Comparison of ENCODE assay signal across 12 cellular contexts in the genomic region with DNA sequence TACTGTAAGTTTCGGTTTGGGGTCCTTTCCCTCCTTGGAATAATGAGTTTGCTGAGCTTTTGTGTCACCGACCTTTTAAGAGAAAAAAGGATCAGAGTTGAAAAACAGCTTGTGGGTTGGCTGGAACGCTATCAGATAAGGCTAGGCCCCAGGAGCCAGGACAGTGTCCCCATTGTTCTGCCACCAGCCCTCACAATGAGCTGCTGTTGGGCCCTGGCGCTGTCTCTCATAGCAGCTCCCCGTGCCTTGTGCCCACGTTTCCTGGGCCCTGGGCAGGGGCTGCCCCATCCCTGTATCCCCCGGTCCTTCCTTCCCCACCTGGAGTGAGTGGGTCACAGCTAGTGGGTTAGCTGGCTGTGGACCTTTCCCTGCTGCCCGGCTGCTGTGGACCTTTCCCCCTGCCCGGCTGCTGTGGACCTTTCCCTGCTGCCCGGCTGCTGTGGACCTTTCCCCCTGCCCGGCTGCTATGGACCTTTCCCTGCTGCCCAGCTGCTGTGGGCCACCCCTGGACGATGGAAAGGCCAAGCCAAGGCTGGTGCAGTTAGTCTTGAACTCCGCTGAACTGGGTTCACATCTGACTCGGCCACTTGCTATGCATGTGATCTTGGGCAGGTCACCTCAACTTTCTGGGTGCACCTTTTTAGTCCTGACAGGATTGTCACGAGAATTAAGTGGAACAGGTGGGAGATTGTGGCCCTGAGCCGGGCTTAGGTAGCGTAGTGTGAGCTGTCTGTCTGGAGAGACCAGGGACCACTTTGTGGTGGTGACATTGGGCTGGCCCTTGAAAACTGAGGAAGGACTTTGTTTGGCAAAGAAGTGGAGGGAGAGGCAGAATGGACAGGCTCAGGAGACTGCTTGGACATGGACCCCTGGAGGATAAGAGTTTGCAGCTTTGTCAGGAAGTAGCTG.
DNase-seq lines count a peak whose midpoint lies in the region; ATAC-seq, FAIRE-seq and TF ChIP-seq lines count a peak whose summit lies in the region.
"Had no signal": no experiment of that assay in that cellular context is flagged by ENCODE, and none has a peak within 500 bp of the region (broad histone marks: within the 10 kb centered on the region; RNA-seq: fewer than 3 reads in every experiment).

No MANE protein-coding gene starts in this region.

- peak; percentile 43 to 80 for DNase-seq in NCI-H526 (lab: John Stamatoyannopoulos, UW)
- no peak for DNase-seq in bronchial epithelial cell (ENCODE audit: low read depth)
- DNase-seq in midbrain (lab: John Stamatoyannopoulos, UW): peak; percentile 83
- peak in 48 of 49 donors; percentile 13 to 92 (median 73) for DNase-seq in substantia nigra (lab: John Stamatoyannopoulos, UW)
- DNase-seq in NCI-H1092 treated with DMSO at 0.1 percent for 48 hours (lab: John Stamatoyannopoulos, UW): no peak
- DNase-seq in SK-N-DZ (ENCODE audit: low spot score): no peak
- no peak for DNase-seq in SHP77 (lab: John Stamatoyannopoulos, UW)
- DNase-seq: CD8-positive, alpha-beta memory T cell; left lung; stimulated activated CD8-positive, alpha-beta memory T cell treated with anti-CD3 and anti-CD28 coated beads, Interleukin-4, amount 100 ng/mL, for 48 hours had no signal

- no peak overlapping the region for H3K4me3 ChIP-seq in bronchial epithelial cell (ENCODE audit: low read depth, low read length)
- H3K4me3 ChIP-seq: left lung had no signal

- peak overlapping the region; percentile 89 for H3K27ac ChIP-seq in substantia nigra (ENCODE audit: low read depth, low read length, poor library complexity, severe bottlenecking)
- H3K27ac ChIP-seq: left lung had no signal

- ATAC-seq in HG03354 (IDR thresholded peaks at IDR 0.05; ENCODE audit: poor library complexity, severe bottlenecking, unreplicated experiment): no peak
- ATAC-seq: left lung had no signal

- H3K36me3 ChIP-seq in bronchial epithelial cell (ENCODE audit: control insufficient read depth, insufficient read depth, low read length): peaks cover 12% of the 10 kb centered on the region
- H3K36me3 ChIP-seq: left lung had no signal

- TF ChIP-seq CTCF in bronchial epithelial cell (IDR thresholded peaks at IDR 0.05; ENCODE audit: insufficient read depth, low read length, severe bottlenecking): no peak

- peak; percentile 88 for FAIRE-seq in bronchial epithelial cell (lab: Jason Lieb, UNC)
- FAIRE-seq: GM19239 had no signal

- no peaks in the 10 kb centered on the region for H3K27me3 ChIP-seq in bronchial epithelial cell (ENCODE audit: control insufficient read depth, insufficient read depth, low read length)
- H3K27me3 ChIP-seq: left lung had no signal

Comparison
In these comparisons a context has a peak if more than half of its experiments do, and no peak if none do; other contexts are left out.
1. DNase-seq: peak in NCI-H526 (2 of 2), midbrain (single experiment) and substantia nigra (48 of 49); none in bronchial epithelial cell (single experiment), NCI-H1092 treated with DMSO at 0.1 percent for 48 hours (single experiment), SK-N-DZ (single experiment) and SHP77 (0 of 2).